In the genomic region with DNA sequence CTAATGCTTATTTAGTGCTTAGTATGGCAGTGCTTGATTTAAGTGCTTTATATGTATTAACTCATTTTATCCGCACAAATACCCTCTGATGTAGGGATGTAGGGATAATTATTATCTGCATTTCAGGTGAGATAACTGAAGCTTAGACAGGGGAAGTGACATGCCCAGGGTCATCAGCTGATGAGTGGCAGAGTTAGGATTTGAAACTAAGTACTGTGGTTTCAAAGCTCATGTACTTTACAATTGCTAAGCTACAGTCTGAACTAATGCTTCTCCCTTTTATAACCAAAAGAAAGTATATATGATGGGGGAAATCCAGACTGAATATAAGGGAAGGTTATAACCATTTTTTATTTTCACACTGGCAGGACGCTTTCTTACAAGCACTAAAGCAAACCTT, we compare ENCODE assay signal across 28 cellular contexts.
A peak's percentile ranks its signal among the peaks of the same experiment; 100 is the strongest.
DNase-seq lines count a peak whose midpoint lies in the region; ATAC-seq, FAIRE-seq and TF ChIP-seq lines count a peak whose summit lies in the region.
"Had no signal": no experiment of that assay in that cellular context is flagged by ENCODE, and none has a peak within 500 bp of the region (broad histone marks: within the 10 kb centered on the region; RNA-seq: fewer than 3 reads in every experiment).

No MANE protein-coding gene starts in this region.

- no peaks in the 10 kb centered on the region for H3K36me3 ChIP-seq in CD8-positive, alpha-beta T cell (ENCODE audit: insufficient read depth, low read length)
- H3K36me3 ChIP-seq: ascending aorta, upper lobe of right lung had no signal

- ATAC-seq in GM19397 (IDR thresholded peaks at IDR 0.05; ENCODE audit: unreplicated experiment) (peak; percentile 48), HG02763 (IDR thresholded peaks at IDR 0.05; ENCODE audit: unreplicated experiment) (peak; percentile 50), HG03175 (IDR thresholded peaks at IDR 0.05; ENCODE audit: unreplicated experiment) (peak; percentile 48), HG02885 (IDR thresholded peaks at IDR 0.05; ENCODE audit: poor library complexity, unreplicated experiment) (no peak)
- ATAC-seq in activated T-cell treated with anti-CD3 and anti-CD28 coated beads, Interleukin-2, amount 50 U/mL, for 72 hours (replicated peaks in 1 of 2): no peak
- no peak for ATAC-seq in CD8-positive, alpha-beta T cell
- ATAC-seq: natural killer cell treated with Interleukin-12 subunit alpha and Interleukin-12 subunit beta and Interleukin-15 and Interleukin-18, amount 100 ng/mL, for 72 hours; stimulated activated memory B cell treated with anti-CD40 and anti-IgM and Interleukin-4, amounts not matched to agents 10 μg/mL and 1 μg/mL and 100 μg/mL, for 72 hours; upper lobe of right lung had no signal

- H3K27me3 Mint-ChIP-seq in activated T-cell treated with anti-CD3 and anti-CD28 coated beads, Interleukin-2, amount 50 U/mL, for 72 hours (ENCODE audit: low read depth): no peaks in the 10 kb centered on the region
- H3K27me3 Mint-ChIP-seq in CD8-positive, alpha-beta T cell (ENCODE audit: low read depth): no peaks in the 10 kb centered on the region
- H3K27me3 Mint-ChIP-seq: activated B cell treated with CpG ODN at 0.5 μM for 24 hours; activated naive CD8-positive, alpha-beta T cell treated with anti-CD3 and anti-CD28 coated beads for 36 hours; natural killer cell treated with Interleukin-12 subunit alpha and Interleukin-12 subunit beta and Interleukin-15 and Interleukin-18, amount 100 ng/mL, for 72 hours; stimulated activated memory B cell treated with anti-CD40 and anti-IgM and Interleukin-4, amounts not matched to agents 10 μg/mL and 1 μg/mL and 100 μg/mL, for 72 hours had no signal

- FAIRE-seq in D721Med (lab: Jason Lieb, UNC): peak; percentile 48
- FAIRE-seq: keratinocyte had no signal

- H3K36me3 Mint-ChIP-seq in activated T-cell treated with anti-CD3 and anti-CD28 coated beads, Interleukin-2, amount 50 U/mL, for 72 hours (ENCODE audit: insufficient read depth in 2 of 2): no peaks in the 10 kb centered on the region
- no peaks in the 10 kb centered on the region for H3K36me3 Mint-ChIP-seq in CD8-positive, alpha-beta T cell
- H3K36me3 Mint-ChIP-seq: activated naive CD8-positive, alpha-beta T cell treated with anti-CD3 and anti-CD28 coated beads for 36 hours; stimulated activated memory B cell treated with anti-CD40 and anti-IgM and Interleukin-4, amounts not matched to agents 10 μg/mL and 1 μg/mL and 100 μg/mL, for 72 hours had no signal

- H3K27ac ChIP-seq in CD8-positive, alpha-beta T cell (ENCODE audit: low read depth, low read length): no peak overlapping the region
- H3K27ac ChIP-seq: ascending aorta, upper lobe of right lung had no signal

- no peaks in the 10 kb centered on the region for H3K4me1 ChIP-seq in CD8-positive, alpha-beta T cell (ENCODE audit: insufficient read depth, low read length)
- H3K4me1 ChIP-seq: ascending aorta, upper lobe of right lung had no signal

- no peaks in the 10 kb centered on the region for H3K4me1 Mint-ChIP-seq in activated T-cell treated with anti-CD3 and anti-CD28 coated beads, Interleukin-2, amount 50 U/mL, for 72 hours (ENCODE audit: low read depth)
- no peaks in the 10 kb centered on the region for H3K4me1 Mint-ChIP-seq in CD8-positive, alpha-beta T cell (ENCODE audit: low read depth)
- H3K4me1 Mint-ChIP-seq: activated B cell treated with CpG ODN at 0.5 μM for 24 hours; activated naive CD8-positive, alpha-beta T cell treated with anti-CD3 and anti-CD28 coated beads for 36 hours; stimulated activated memory B cell treated with anti-CD40 and anti-IgM and Interleukin-4, amounts not matched to agents 10 μg/mL and 1 μg/mL and 100 μg/mL, for 72 hours had no signal

- POLR2A ChIA-PET in CD8-positive, alpha-beta T cell (lab: Charles Lee): no interaction called here

- no peak overlapping the region for H3K27ac Mint-ChIP-seq in activated T-cell treated with anti-CD3 and anti-CD28 coated beads, Interleukin-2, amount 50 U/mL, for 72 hours
- H3K27ac Mint-ChIP-seq in CD8-positive, alpha-beta T cell: no peak overlapping the region
- H3K27ac Mint-ChIP-seq: activated B cell treated with CpG ODN at 0.5 μM for 24 hours; activated naive CD8-positive, alpha-beta T cell treated with anti-CD3 and anti-CD28 coated beads for 36 hours; natural killer cell treated with Interleukin-12 subunit alpha and Interleukin-12 subunit beta and Interleukin-15 and Interleukin-18, amount 100 ng/mL, for 72 hours; stimulated activated memory B cell treated with anti-CD40 and anti-IgM and Interleukin-4, amounts not matched to agents 10 μg/mL and 1 μg/mL and 100 μg/mL, for 72 hours had no signal

- no peak for TF ChIP-seq CTCF in D721Med (IDR thresholded peaks at IDR 0.05; ENCODE audit: insufficient read depth, missing control alignments)
- TF ChIP-seq CTCF in CD8-positive, alpha-beta T cell (IDR thresholded peaks at IDR 0.05): no peak

- H3K27me3 ChIP-seq in CD8-positive, alpha-beta T cell (ENCODE audit: insufficient read depth, low read length): no peaks in the 10 kb centered on the region
- H3K27me3 ChIP-seq: ascending aorta, upper lobe of right lung had no signal

- no peak overlapping the region for H3K4me3 ChIP-seq in CD8-positive, alpha-beta T cell (ENCODE audit: low read depth, low read length)
- H3K4me3 ChIP-seq: ascending aorta, upper lobe of right lung had no signal

- DNase-seq in D721Med (ENCODE audit: insufficient read length, low spot score) (no peak), dermis blood vessel endothelial cell (no peak)
- no peak for DNase-seq in activated T-cell treated with anti-CD3 and anti-CD28 coated beads, Interleukin-2, amount 50 U/mL, for 72 hours
- DNase-seq in CD8-positive, alpha-beta T cell: no peak
- DNase-seq: activated B cell treated with CpG ODN at 0.5 μM for 24 hours; activated CD4-positive, alpha-beta T cell treated with anti-CD3 and anti-CD28 coated beads, Interleukin-2, amount 50 U/mL, for 48 hours; activated CD8-positive, alpha-beta memory T cell treated with anti-CD3 and anti-CD28 coated beads, Interleukin-2, amount 50 U/mL, for 4 hours; activated effector memory CD4-positive, alpha-beta T cell treated with Interleukin-2 at 50 U/mL for 16 hours; activated naive CD8-positive, alpha-beta T cell treated with anti-CD3 and anti-CD28 coated beads for 36 hours; AML-193; central memory CD4-positive, alpha-beta T cell; DMS79; NCI-H1092; NCI-H187 treated with DMSO at 0.1 percent for 48 hours; NCI-H524 treated with DMSO at 0.1 percent for 48 hours; retina; SHP77 treated with DMSO at 0.1 percent for 48 hours; SW 1271; T1000; upper lobe of right lung had no signal

- intact Hi-C loops in CD8-positive, alpha-beta T cell (cut with DNase I, micrococcal nuclease): no loop called here

- no peaks in the 10 kb centered on the region for H3K9me3 ChIP-seq in CD8-positive, alpha-beta T cell (ENCODE audit: low read length)
- H3K9me3 ChIP-seq: ascending aorta, upper lobe of right lung had no signal

- no peak overlapping the region for H3K4me3 Mint-ChIP-seq in activated T-cell treated with anti-CD3 and anti-CD28 coated beads, Interleukin-2, amount 50 U/mL, for 72 hours
- H3K4me3 Mint-ChIP-seq in CD8-positive, alpha-beta T cell: no peak overlapping the region
- H3K4me3 Mint-ChIP-seq: activated B cell treated with CpG ODN at 0.5 μM for 24 hours; activated naive CD8-positive, alpha-beta T cell treated with anti-CD3 and anti-CD28 coated beads for 36 hours; natural killer cell treated with Interleukin-12 subunit alpha and Interleukin-12 subunit beta and Interleukin-15 and Interleukin-18, amount 100 ng/mL, for 72 hours; stimulated activated memory B cell treated with anti-CD40 and anti-IgM and Interleukin-4, amounts not matched to agents 10 μg/mL and 1 μg/mL and 100 μg/mL, for 72 hours had no signal

- H3K9me3 Mint-ChIP-seq in activated T-cell treated with anti-CD3 and anti-CD28 coated beads, Interleukin-2, amount 50 U/mL, for 72 hours: peaks cover 5 to 17% of the 10 kb centered on the region in 2 donors
- H3K9me3 Mint-ChIP-seq in CD8-positive, alpha-beta T cell: peaks cover 2% of the 10 kb centered on the region
- H3K9me3 Mint-ChIP-seq: activated B cell treated with CpG ODN at 0.5 μM for 24 hours; stimulated activated memory B cell treated with anti-CD40 and anti-IgM and Interleukin-4, amounts not matched to agents 10 μg/mL and 1 μg/mL and 100 μg/mL, for 72 hours had no signal

- CTCF ChIA-PET in CD8-positive, alpha-beta T cell (lab: Charles Lee): no interaction called here

Comparison
In these comparisons a context has a peak if more than half of its experiments do, and no peak if none do; other contexts are left out.
1. ATAC-seq: peak in GM19397 (single experiment), HG02763 (single experiment) and HG03175 (single experiment); none in activated T-cell treated with anti-CD3 and anti-CD28 coated beads, Interleukin-2, amount 50 U/mL, for 72 hours (0 of 2), CD8-positive, alpha-beta T cell (single experiment) and HG02885 (single experiment).